Comparison of ENCODE assay signal across 13 cellular contexts in genomic region chr14:102255401-102256190, GRCh38. TPM values are rescaled to one million over a fixed set of nuclear protein-coding genes. Genes with fewer than 3 reads are reported as not detected.
A peak's percentile ranks its signal among the peaks of the same experiment; 100 is the strongest.
DNase-seq lines count a peak whose midpoint lies in the region; ATAC-seq, FAIRE-seq and TF ChIP-seq lines count a peak whose summit lies in the region.
"Had no signal": no experiment of that assay in that cellular context is flagged by ENCODE, and none has a peak within 500 bp of the region (broad histone marks: within the 10 kb centered on the region; RNA-seq: fewer than 3 reads in every experiment).

No MANE protein-coding gene starts in this region.

- H3K27me3 Mint-ChIP-seq in HFFc6 (ENCODE audit: insufficient read depth), result no peaks in the 10 kb centered on the region; the same call in none of the 2 replicates
- H3K27me3 Mint-ChIP-seq: dendritic cell treated with granulocyte-macrophage colony-stimulating factor and Interleukin-4, amounts not matched to agents 40 ng/mL and 50 ng/mL, for 4 days had no signal

- H3K4me1 ChIP-seq in right cardiac atrium (ENCODE audit: control insufficient read depth, insufficient read depth, low read length), result peaks cover 4% of the 10 kb centered on the region
- H3K4me1 ChIP-seq in stomach, result peaks cover 0 to 10% (median 2%) of the 10 kb centered on the region in 4 donors
- H3K4me1 ChIP-seq in OCI-LY7 (ENCODE audit: insufficient read depth, low read length, poor library complexity, severe bottlenecking), result no peaks in the 10 kb centered on the region

- H3K4me2 ChIP-seq in OCI-LY7 (ENCODE audit: low read length), result no peak overlapping the region

- peak; percentile 83 to 86 for ATAC-seq in right cardiac atrium

- peaks cover 24% of the 10 kb centered on the region for H3K36me3 Mint-ChIP-seq in HFFc6 (ENCODE audit: low read depth)

- no peak overlapping the region for H2AFZ ChIP-seq in OCI-LY7 (ENCODE audit: low read length)

- no peaks in the 10 kb centered on the region for H3K79me2 ChIP-seq in OCI-LY7 (ENCODE audit: insufficient read depth, low read depth, low read length)

- H3K27me3 ChIP-seq in bronchial epithelial cell (ENCODE audit: control insufficient read depth, insufficient read depth, low read length), result no peaks in the 10 kb centered on the region
- no peaks in the 10 kb centered on the region for H3K27me3 ChIP-seq in right cardiac atrium (ENCODE audit: control insufficient read depth, insufficient read depth)
- H3K27me3 ChIP-seq in stomach, result no peaks in the 10 kb centered on the region

- H3K9me3 ChIP-seq in right cardiac atrium (ENCODE audit: control insufficient read depth, low read length), result no peaks in the 10 kb centered on the region
- no peaks in the 10 kb centered on the region for H3K9me3 ChIP-seq in stomach
- no peaks in the 10 kb centered on the region for H3K9me3 ChIP-seq in OCI-LY7 (ENCODE audit: low read length)

- no peak for TF ChIP-seq EP300 in stomach (IDR thresholded peaks at IDR 0.05)

- H4K20me1 ChIP-seq in OCI-LY7 (ENCODE audit: insufficient read depth, low read length), result no peaks in the 10 kb centered on the region

- H3K27ac ChIP-seq in right cardiac atrium (ENCODE audit: low read length) (peak overlapping the region; percentile 64), stomach (peak overlapping the region in 4 of 5 donors; percentile 55 to 73 (median 68)), OCI-LY7 (ENCODE audit: low read depth, low read length, poor library complexity, severe bottlenecking) (no peak overlapping the region)

- BruUV-seq in OCI-LY7 (replicated peaks; lab: Mats Ljungman, UMichigan), result no TSS peak

- no peaks in the 10 kb centered on the region for H3K9me2 ChIP-seq in OCI-LY7 (ENCODE audit: insufficient read depth, low read length)

- FAIRE-seq in bronchial epithelial cell (lab: Jason Lieb, UNC), result no peak

- no peak overlapping the region for H3K4me3 ChIP-seq in bronchial epithelial cell (ENCODE audit: low read depth, low read length)
- H3K4me3 ChIP-seq in right cardiac atrium (ENCODE audit: low read length), result no peak overlapping the region
- no peak overlapping the region for H3K4me3 ChIP-seq in stomach
- H3K4me3 ChIP-seq in OCI-LY7 (ENCODE audit: low read depth, low read length, poor library complexity, severe bottlenecking), result no peak overlapping the region

- intact Hi-C loops in right cardiac atrium (cut with DNase I) (no loop called here), stomach (cut with DNase I; ENCODE audit: low total_unique reads) (no loop called here), OCI-LY7 (cut with micrococcal nuclease; ENCODE audit: unreplicated experiment) (no loop called here)

- no peaks in the 10 kb centered on the region for H3K9me3 Mint-ChIP-seq in HFFc6
- H3K9me3 Mint-ChIP-seq: activated naive CD4-positive, alpha-beta T cell treated with anti-CD3 and anti-CD28 coated beads for 36 hours; dendritic cell treated with granulocyte-macrophage colony-stimulating factor and Interleukin-4, amounts not matched to agents 40 ng/mL and 50 ng/mL, for 4 days; T-helper 1 cell treated with Interleukin-12 subunit alpha and Interleukin-12 subunit beta and Interleukin-4 antibody, amounts not matched to agents 30 μg/mL and 1 μg/mL, for 36 hours had no signal

- H3K4me3 Mint-ChIP-seq in HFFc6, result no peak overlapping the region; the same call in 1 of the 2 replicates
- H3K4me3 Mint-ChIP-seq: activated naive CD4-positive, alpha-beta T cell treated with anti-CD3 and anti-CD28 coated beads for 36 hours; dendritic cell treated with granulocyte-macrophage colony-stimulating factor and Interleukin-4, amounts not matched to agents 40 ng/mL and 50 ng/mL, for 4 days; T-helper 1 cell treated with Interleukin-12 subunit alpha and Interleukin-12 subunit beta and Interleukin-4 antibody, amounts not matched to agents 30 μg/mL and 1 μg/mL, for 36 hours had no signal

- H3K27ac Mint-ChIP-seq in HFFc6, result peak overlapping the region; percentile 98
- H3K27ac Mint-ChIP-seq: activated naive CD4-positive, alpha-beta T cell treated with anti-CD3 and anti-CD28 coated beads for 36 hours; dendritic cell treated with granulocyte-macrophage colony-stimulating factor and Interleukin-4, amounts not matched to agents 40 ng/mL and 50 ng/mL, for 4 days; T-helper 1 cell treated with Interleukin-12 subunit alpha and Interleukin-12 subunit beta and Interleukin-4 antibody, amounts not matched to agents 30 μg/mL and 1 μg/mL, for 36 hours had no signal

- 58% methylated on average over 9 of the region's 9 CpGs for WGBS in right cardiac atrium
- 62 to 75% (median 71%) methylated on average over 8 to 9 of the region's 9 CpGs for WGBS in stomach, 5 donors

- CTCF ChIA-PET in OCI-LY7 (lab: Charles Lee; ENCODE audit: unreplicated experiment), result no interaction called here

- POLR2A ChIA-PET in OCI-LY7 (lab: Charles Lee), result interaction anchor here (0.5 kb wide), 1 partner anchor 152 kb away, joined by 3 read pairs; no protein-coding TSS in a partner anchor

- no peak for TF ChIP-seq POLR2A in stomach (IDR thresholded peaks at IDR 0.05)

- TF ChIP-seq CTCF in HFFc6 (IDR thresholded peaks at IDR 0.05), result no peak
- no peak for TF ChIP-seq CTCF in bronchial epithelial cell (IDR thresholded peaks at IDR 0.05; ENCODE audit: insufficient read depth, low read length, severe bottlenecking)
- no peak for TF ChIP-seq CTCF in stomach (IDR thresholded peaks at IDR 0.05)
- no peak for TF ChIP-seq CTCF in OCI-LY7 (conservative IDR thresholded peaks at IDR 0.05; ENCODE audit: low read length)

- H3K36me3 ChIP-seq in bronchial epithelial cell (ENCODE audit: control insufficient read depth, insufficient read depth, low read length) (peaks cover 4% of the 10 kb centered on the region), stomach (peaks cover 0 to 7% (median 3%) of the 10 kb centered on the region in 4 donors), OCI-LY7 (ENCODE audit: insufficient read depth, low read length) (no peaks in the 10 kb centered on the region)

- H3K4me1 Mint-ChIP-seq in HFFc6 (ENCODE audit: low read depth), result peaks cover 21% of the 10 kb centered on the region

- DNase-seq in HFFc6 (peak; percentile 65), bronchial epithelial cell (ENCODE audit: low read depth) (peak; percentile 11), right cardiac atrium (peak; percentile 68 to 87 (median 81)), stomach (no peak), midbrain (lab: John Stamatoyannopoulos, UW) (no peak), OCI-LY7 (ENCODE audit: low spot score) (no peak)
- DNase-seq in effector CD4-positive, alpha-beta T cell, result no peak
- no peak for DNase-seq in activated CD4-positive, CD25-positive, alpha-beta regulatory T cell (lab: John Stamatoyannopoulos, UW)
- DNase-seq: activated naive CD4-positive, alpha-beta T cell treated with anti-CD3 and anti-CD28 coated beads for 36 hours; DMS 273 treated with DMSO at 0.1 percent for 48 hours; KG1 had no signal

RNA-seq across cellular contexts. Expression of gene MOK, which starts 49.4 kb away (rescaled TPM):
- total RNA-seq in HFFc6 (2021; fragmentation: NEBNext Ultra II Directional; extraction: Animal tissue kit (Norgen Biotek cat#: 25700)), result 10 to 100 TPM; 11.5 to 18.7 (median 14.8) TPM
- 3.2 and 4.0 TPM in 2 replicates for total RNA-seq in bronchial epithelial cell
- total RNA-seq in right cardiac atrium, result 10 to 100 TPM; 11.4 to 18.4 (median 13.5) TPM
- polyA plus RNA-seq in right cardiac atrium, result 13.9 TPM
- total RNA-seq in stomach, result 10 to 100 TPM; 10.7 to 46.9 (median 19.3) TPM
- 10 to 100 TPM in 1 of 3 donors, 1 to 10 TPM in 2; 4.2 to 13.2 (median 9.8) TPM for polyA plus RNA-seq in stomach
- 3.7 and 4.0 TPM in 2 replicates for total RNA-seq in OCI-LY7 (2014; rRNA removed; shearing (Covaris generic))
- total RNA-seq in OCI-LY7 (2022), result 2.2 and 4.3 TPM in 2 replicates

Comparison
In these comparisons a context has a peak if more than half of its experiments do, and no peak if none do; other contexts are left out.
1. DNase-seq: peak in HFFc6 (single experiment), bronchial epithelial cell (single experiment) and right cardiac atrium (3 of 3); none in stomach (single experiment), effector CD4-positive, alpha-beta T cell (single experiment), midbrain (single experiment), OCI-LY7 (single experiment) and activated CD4-positive, CD25-positive, alpha-beta regulatory T cell (0 of 4).